8 cellular contexts compared by ENCODE assay signal in genomic region chr19:57708641-57709354, GRCh38. TPM values are rescaled to one million over a fixed set of nuclear protein-coding genes. Genes with fewer than 3 reads are reported as not detected.
DNase-seq lines count a peak whose midpoint lies in the region; ATAC-seq, FAIRE-seq and TF ChIP-seq lines count a peak whose summit lies in the region.

Gene ZNF154, minus strand, starts transcription at chr19:57709204. Its CDS starts 233 bp downstream, at chr19:57708971.

- H3K4me1 ChIP-seq in upper lobe of left lung (peaks cover 0 to 7% (median 2%) of the 10 kb centered on the region in 4 donors), PC-9 (replicated peaks; ENCODE audit: insufficient read depth) (no peaks in the 10 kb centered on the region), tibial nerve (no peaks in the 10 kb centered on the region)

- H3K9me2 ChIP-seq in PC-9 (ENCODE audit: insufficient read depth): no peaks in the 10 kb centered on the region

- FAIRE-seq in HTR-8/SVneo (lab: Jason Lieb, UNC): no peak

- H3K4me2 ChIP-seq in PC-9: no peak within 1 kb of the TSS

- H3K4me3 ChIP-seq in upper lobe of left lung (peak within 1 kb of the TSS; percentile 3 to 56 (median 44)), PC-9 (no peak within 1 kb of the TSS), tibial nerve (peak within 1 kb of the TSS in 2 of 4 donors; percentile 35 to 45)

- H4K20me1 ChIP-seq in PC-9 (ENCODE audit: insufficient read depth): no peaks in the 10 kb centered on the region

- no peaks in the 10 kb centered on the region for H3K27me3 ChIP-seq in upper lobe of left lung
- H3K27me3 ChIP-seq in PC-9 (ENCODE audit: insufficient read depth, low read depth): no peaks in the 10 kb centered on the region
- H3K27me3 ChIP-seq in tibial nerve: no peaks in the 10 kb centered on the region

- intact Hi-C loops in PC-9 (cut with micrococcal nuclease; ENCODE audit: unreplicated experiment): no loop called here

- POLR2A ChIA-PET in PC-9 (lab: Charles Lee; ENCODE audit: unreplicated experiment): interaction anchor here (0.6 kb wide), 1 partner anchor 27 kb away, joined by 3 read pairs; the partner anchor contains the start of gene ZNF551

- H3K27ac ChIP-seq in upper lobe of left lung: peak within 1 kb of the TSS; percentile 57 to 87 (median 73)
- no peak within 1 kb of the TSS for H3K27ac ChIP-seq in PC-9
- peak within 1 kb of the TSS in 1 of 4 donors; percentile 80 for H3K27ac ChIP-seq in tibial nerve

- peaks cover 0 to 6% (median 0%) of the 10 kb centered on the region in 4 donors for H3K36me3 ChIP-seq in upper lobe of left lung
- no peaks in the 10 kb centered on the region for H3K36me3 ChIP-seq in PC-9 (ENCODE audit: low read depth)
- peaks cover 0 to 87% (median 0%) of the 10 kb centered on the region in 3 donors for H3K36me3 ChIP-seq in tibial nerve

- no peak for TF ChIP-seq EP300 in upper lobe of left lung (IDR thresholded peaks at IDR 0.05)
- no peak for TF ChIP-seq EP300 in tibial nerve (IDR thresholded peaks at IDR 0.05)

- 3 to 9% methylated on average over 38 to 53 of the region's 53 CpGs for WGBS in upper lobe of left lung, 2 donors
- WGBS in tibial nerve, 2 donors: 2 to 3% methylated on average over 36 to 41 of the region's 53 CpGs

- no peaks in the 10 kb centered on the region for H3K79me2 ChIP-seq in PC-9 (ENCODE audit: low read depth)

- CTCF ChIA-PET in PC-9 (lab: Charles Lee): no interaction called here

- ATAC-seq in activated naive CD4-positive, alpha-beta T cell treated with anti-CD3 and anti-CD28 coated beads, Interleukin-2, amount 50 U/mL, for 72 hours: peak; percentile 73 to 79
- peak; percentile 16 to 26 for ATAC-seq in upper lobe of left lung (ENCODE audit: low FRiP score in 2 of 2)

- DNase-seq in HTR-8/SVneo (ENCODE audit: insufficient read length, low spot score) (peak; percentile 56), glutamatergic neuron (peak; percentile 72), neural crest cell (ENCODE audit: low read depth, low spot score) (peak; percentile 58), upper lobe of left lung (peak; percentile 20 to 78), PC-9 (no peak), SW480 (ENCODE audit: low spot score) (no peak), tibial nerve (ENCODE audit: low spot score in 2 of 2) (no peak)
- DNase-seq in activated naive CD4-positive, alpha-beta T cell treated with anti-CD3 and anti-CD28 coated beads, Interleukin-2, amount 50 U/mL, for 72 hours (ENCODE audit: low spot score in 2 of 2): no peak

- H3K36me3 Mint-ChIP-seq in activated naive CD4-positive, alpha-beta T cell treated with anti-CD3 and anti-CD28 coated beads, Interleukin-2, amount 50 U/mL, for 72 hours: peaks cover 79 to 86% of the 10 kb centered on the region in 2 donors
- H3K36me3 Mint-ChIP-seq in glutamatergic neuron (ENCODE audit: unreplicated experiment) (peaks cover 26% of the 10 kb centered on the region), neural crest cell (ENCODE audit: low read depth) (peaks cover 54% of the 10 kb centered on the region)

- peaks cover 12% of the 10 kb centered on the region for H3K27me3 Mint-ChIP-seq in glutamatergic neuron (ENCODE audit: unreplicated experiment)
- H3K27me3 Mint-ChIP-seq in neural crest cell (ENCODE audit: low read depth): peaks cover 3% of the 10 kb centered on the region

- H3K9me3 ChIP-seq in upper lobe of left lung: peaks cover 32 to 94% (median 76%) of the 10 kb centered on the region in 4 donors
- H3K9me3 ChIP-seq in PC-9 (ENCODE audit: insufficient read depth, low read depth): no peaks in the 10 kb centered on the region
- H3K9me3 ChIP-seq in tibial nerve: peaks cover 0 to 100% (median 45%) of the 10 kb centered on the region in 4 donors

- H3K4me1 Mint-ChIP-seq in glutamatergic neuron (ENCODE audit: low read depth, unreplicated experiment) (peaks cover 24% of the 10 kb centered on the region), neural crest cell (peaks cover 35% of the 10 kb centered on the region)

- H3K4me3 Mint-ChIP-seq in glutamatergic neuron (ENCODE audit: unreplicated experiment) (peak within 1 kb of the TSS; percentile 100), neural crest cell (peak within 1 kb of the TSS; percentile 98)

- no TSS peak for BruUV-seq in PC-9 (replicated peaks; lab: Mats Ljungman, UMichigan)

- TF ChIP-seq POLR2A in upper lobe of left lung (IDR thresholded peaks at IDR 0.05): peak in 1 of 4 donors; percentile 21
- no peak for TF ChIP-seq POLR2A in tibial nerve (IDR thresholded peaks at IDR 0.05)

- H3F3A ChIP-seq in PC-9 (ENCODE audit: insufficient read depth, low read depth): no peaks in the 10 kb centered on the region

- H3K9me3 Mint-ChIP-seq in activated naive CD4-positive, alpha-beta T cell treated with anti-CD3 and anti-CD28 coated beads, Interleukin-2, amount 50 U/mL, for 72 hours: peaks cover 46 to 47% of the 10 kb centered on the region in 2 donors
- peaks cover 7% of the 10 kb centered on the region for H3K9me3 Mint-ChIP-seq in glutamatergic neuron (ENCODE audit: unreplicated experiment)
- peaks cover 26% of the 10 kb centered on the region for H3K9me3 Mint-ChIP-seq in neural crest cell

- TF ChIP-seq CTCF in glutamatergic neuron (IDR thresholded peaks at IDR 0.05; ENCODE audit: partially characterized antibody, unreplicated experiment) (no peak), neural crest cell (conservative IDR thresholded peaks at IDR 0.05) (no peak), upper lobe of left lung (IDR thresholded peaks at IDR 0.05) (no peak), PC-9 (conservative IDR thresholded peaks at IDR 0.05) (no peak), tibial nerve (IDR thresholded peaks at IDR 0.05) (no peak)

- H3K27ac Mint-ChIP-seq in activated naive CD4-positive, alpha-beta T cell treated with anti-CD3 and anti-CD28 coated beads, Interleukin-2, amount 50 U/mL, for 72 hours: peak within 1 kb of the TSS in 1 of 2 donors; percentile 95
- peak within 1 kb of the TSS; percentile 95 for H3K27ac Mint-ChIP-seq in glutamatergic neuron (ENCODE audit: unreplicated experiment)
- peak within 1 kb of the TSS; percentile 97 for H3K27ac Mint-ChIP-seq in neural crest cell (ENCODE audit: unreplicated experiment)

- H2AFZ ChIP-seq in PC-9: no peak within 1 kb of the TSS

RNA-seq across cellular contexts. Expression of gene ZNF154, which starts in this region (rescaled TPM):
- total RNA-seq in activated naive CD4-positive, alpha-beta T cell treated with anti-CD3 and anti-CD28 coated beads, Interleukin-2, amount 50 U/mL, for 72 hours: 1 to 10 TPM in 1 of 2 donors, under 1 TPM in 1; 0.62 to 2.1 TPM
- total RNA-seq in glutamatergic neuron (ENCODE audit: unreplicated experiment) (57.5 TPM), neural crest cell (25.6 and 26.2 TPM in 2 replicates), upper lobe of left lung (1 to 10 TPM; 1.4 to 7.3 (median 2.4) TPM), PC-9 (2021) (0.17 and 0.20 TPM in 2 replicates), tibial nerve (1 to 10 TPM in 2 of 4 donors, under 1 TPM in 2; 0.21 to 2.0 (median 0.71) TPM)

Comparison
In these comparisons a context has a peak if more than half of its experiments do, and no peak if none do; other contexts are left out.
1. DNase-seq: peak in HTR-8/SVneo (single experiment), glutamatergic neuron (single experiment), neural crest cell (single experiment) and upper lobe of left lung (2 of 2); none in activated naive CD4-positive, alpha-beta T cell treated with anti-CD3 and anti-CD28 coated beads, Interleukin-2, amount 50 U/mL, for 72 hours (0 of 2), PC-9 (0 of 2), SW480 (single experiment) and tibial nerve (0 of 2).